Comparison of ENCODE assay signal across 9 cellular contexts in the genomic region with DNA sequence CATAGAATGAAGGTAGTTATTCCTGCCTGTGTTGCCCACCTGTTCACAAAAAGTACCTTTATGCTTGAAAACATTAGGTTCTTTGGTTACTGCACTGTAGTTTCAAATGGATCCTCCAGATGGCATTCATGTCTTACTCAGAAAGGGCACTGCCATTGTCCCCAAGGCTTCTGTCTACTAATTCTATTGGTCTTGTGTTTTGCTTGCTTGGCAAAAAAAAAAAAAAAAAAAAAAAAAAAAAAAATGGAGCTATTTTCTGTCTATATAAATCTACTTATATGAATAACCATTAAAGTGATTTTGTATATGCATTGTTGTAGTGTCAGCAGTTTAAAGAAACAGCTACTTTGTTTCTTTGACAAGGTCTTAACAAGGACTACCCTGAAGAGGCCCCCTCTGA. TPM values are rescaled to one million over a fixed set of nuclear protein-coding genes. Genes with fewer than 3 reads are reported as not detected.
DNase-seq lines count a peak whose midpoint lies in the region; ATAC-seq and TF ChIP-seq lines count a peak whose summit lies in the region.
"Had no signal": no experiment of that assay in that cellular context is flagged by ENCODE, and none has a peak within 500 bp of the region (broad histone marks: within the 10 kb centered on the region; RNA-seq: fewer than 3 reads in every experiment).

No MANE protein-coding gene starts in this region.

- H3K27me3 ChIP-seq in endodermal cell (ENCODE audit: control insufficient read depth, insufficient read depth, low read length, poor library complexity, severe bottlenecking), result no peaks in the 10 kb centered on the region
- no peaks in the 10 kb centered on the region for H3K27me3 ChIP-seq in osteoblast (ENCODE audit: insufficient read depth, low read length)

- H4K20me1 ChIP-seq in osteoblast (ENCODE audit: insufficient read depth, low read length), result no peaks in the 10 kb centered on the region

- H3K36me3 Mint-ChIP-seq in endodermal cell (ENCODE audit: low read depth), result no peaks in the 10 kb centered on the region
- H3K36me3 Mint-ChIP-seq in activated naive CD4-positive, alpha-beta T cell treated with anti-CD3 and anti-CD28 coated beads for 36 hours (ENCODE audit: low read depth), result peaks cover 13% of the 10 kb centered on the region

- H3K4me1 ChIP-seq in endodermal cell (ENCODE audit: control insufficient read depth, insufficient read depth, low read length) (peaks cover 1% of the 10 kb centered on the region), osteoblast (ENCODE audit: insufficient read depth, low read length) (peaks cover 23% of the 10 kb centered on the region)

- H3K27me3 Mint-ChIP-seq in endodermal cell (ENCODE audit: insufficient read depth), result no peaks in the 10 kb centered on the region
- H3K27me3 Mint-ChIP-seq in activated naive CD4-positive, alpha-beta T cell treated with anti-CD3 and anti-CD28 coated beads for 36 hours (ENCODE audit: low read depth), result no peaks in the 10 kb centered on the region

- H3K9me3 Mint-ChIP-seq in endodermal cell, result no peaks in the 10 kb centered on the region
- H3K9me3 Mint-ChIP-seq in activated naive CD4-positive, alpha-beta T cell treated with anti-CD3 and anti-CD28 coated beads for 36 hours, result no peaks in the 10 kb centered on the region
- H3K9me3 Mint-ChIP-seq: immature natural killer cell had no signal

- intact Hi-C loops in activated naive CD4-positive, alpha-beta T cell treated with anti-CD3 and anti-CD28 coated beads for 36 hours (cut with micrococcal nuclease), result loop anchor here (1.0 kb wide), 1 partner anchor 256 kb away; no protein-coding TSS in a partner anchor

- DNase-seq in CD1c-positive myeloid dendritic cell (ENCODE audit: extremely low spot score), result peak; percentile 43
- DNase-seq in Jurkat, Clone E6-1 (ENCODE audit: low read depth, low spot score), result peak; percentile 55
- DNase-seq in OCI-M1 (lab: John Stamatoyannopoulos, UW), result peak; percentile 72
- no peak for DNase-seq in endodermal cell
- DNase-seq in osteoblast (ENCODE audit: insufficient read length, low spot score, missing footprints), result peak; percentile 80
- DNase-seq in HuH-7.5 (ENCODE audit: low spot score), result no peak
- DNase-seq in activated naive CD4-positive, alpha-beta T cell treated with anti-CD3 and anti-CD28 coated beads for 36 hours, result no peak

- H3K4me3 Mint-ChIP-seq in endodermal cell, result no peak overlapping the region
- no peak overlapping the region for H3K4me3 Mint-ChIP-seq in activated naive CD4-positive, alpha-beta T cell treated with anti-CD3 and anti-CD28 coated beads for 36 hours
- H3K4me3 Mint-ChIP-seq: immature natural killer cell had no signal

- H3K27ac ChIP-seq in endodermal cell (ENCODE audit: low read depth, low read length), result no peak overlapping the region
- no peak overlapping the region for H3K27ac ChIP-seq in osteoblast (ENCODE audit: low read depth, low read length)

- no peak overlapping the region for H3K9ac ChIP-seq in endodermal cell (ENCODE audit: extremely low read depth, low read length, poor library complexity, severe bottlenecking)

- H3K27ac Mint-ChIP-seq in endodermal cell, result no peak overlapping the region
- H3K27ac Mint-ChIP-seq in activated naive CD4-positive, alpha-beta T cell treated with anti-CD3 and anti-CD28 coated beads for 36 hours, result no peak overlapping the region
- H3K27ac Mint-ChIP-seq: immature natural killer cell had no signal

- no peak overlapping the region for H3K4me2 ChIP-seq in osteoblast (ENCODE audit: insufficient read depth, low read length)

- CTCF ChIA-PET in activated naive CD4-positive, alpha-beta T cell treated with anti-CD3 and anti-CD28 coated beads for 36 hours (lab: Charles Lee), result interaction anchor here (0.5 to 2.7 kb wide), 22 partner anchors 9 to 1592 kb away, joined by 3 to 21 read pairs (median 4); a partner anchor contains a TSS

- peak; percentile 80 for ATAC-seq in GM18868 (IDR thresholded peaks at IDR 0.05; ENCODE audit: unreplicated experiment)

- TF ChIP-seq CTCF in endodermal cell (conservative IDR thresholded peaks at IDR 0.05), result peak; percentile 82
- peak; percentile 62 for TF ChIP-seq CTCF in osteoblast (IDR thresholded peaks at IDR 0.05; ENCODE audit: extremely low read depth, low read depth, low read length)

- H2AFZ ChIP-seq in osteoblast (ENCODE audit: low read length), result no peak overlapping the region

- H3K9me3 ChIP-seq in endodermal cell (ENCODE audit: control insufficient read depth, low read length) (no peaks in the 10 kb centered on the region), osteoblast (ENCODE audit: low read depth, low read length) (no peaks in the 10 kb centered on the region)

- peaks cover 7% of the 10 kb centered on the region for H3K4me1 Mint-ChIP-seq in endodermal cell
- peaks cover 26% of the 10 kb centered on the region for H3K4me1 Mint-ChIP-seq in activated naive CD4-positive, alpha-beta T cell treated with anti-CD3 and anti-CD28 coated beads for 36 hours (ENCODE audit: low read depth)
- H3K4me1 Mint-ChIP-seq: immature natural killer cell had no signal

- H3K4me3 ChIP-seq in Jurkat, Clone E6-1 (ENCODE audit: low read length), result no peak overlapping the region
- no peak overlapping the region for H3K4me3 ChIP-seq in endodermal cell (ENCODE audit: low read length)
- no peak overlapping the region for H3K4me3 ChIP-seq in osteoblast (ENCODE audit: insufficient read depth, low read length)

- H3K79me2 ChIP-seq in osteoblast (ENCODE audit: insufficient read depth, low read length), result peaks cover 4% of the 10 kb centered on the region

- H3K36me3 ChIP-seq in endodermal cell (ENCODE audit: control insufficient read depth, insufficient read depth, low read length) (no peaks in the 10 kb centered on the region), osteoblast (ENCODE audit: insufficient read depth, low read length) (no peaks in the 10 kb centered on the region)

RNA-seq across cellular contexts. Expression of a gene that starts 12.7 kb away (rescaled TPM):
- polyA plus RNA-seq in Jurkat, Clone E6-1 (2012; ENCODE audit: insufficient read depth, insufficient read length), result 16.0 TPM
- 10 to 100 TPM; 26.4 to 46.4 TPM for total RNA-seq in endodermal cell
- 49.7 TPM for polyA plus RNA-seq in endodermal cell (2013, experiment 1 of 2)
- 49.3 TPM for polyA plus RNA-seq in endodermal cell (2013, experiment 2 of 2)
- total RNA-seq in osteoblast, result 31.1 and 31.2 TPM in 2 replicates
- 1 to 10 TPM; 1.2 to 3.1 TPM for total RNA-seq in activated naive CD4-positive, alpha-beta T cell treated with anti-CD3 and anti-CD28 coated beads for 36 hours

RNA-seq across cellular contexts. Expression of a gene that starts 45.5 kb away (rescaled TPM):
- polyA plus RNA-seq in Jurkat, Clone E6-1 (2012; ENCODE audit: insufficient read depth, insufficient read length), result 8.7 TPM
- total RNA-seq in endodermal cell, result 1 to 10 TPM; 5.9 to 6.7 TPM
- polyA plus RNA-seq in endodermal cell (2013, experiment 1 of 2), result 11.0 TPM
- polyA plus RNA-seq in endodermal cell (2013, experiment 2 of 2), result 11.9 TPM
- 3.5 and 3.6 TPM in 2 replicates for total RNA-seq in osteoblast
- 1 to 10 TPM; 6.8 to 9.2 TPM for total RNA-seq in activated naive CD4-positive, alpha-beta T cell treated with anti-CD3 and anti-CD28 coated beads for 36 hours

Comparison
In these comparisons a context has a peak if more than half of its experiments do, and no peak if none do; other contexts are left out.
1. DNase-seq: peak in CD1c-positive myeloid dendritic cell (single experiment), Jurkat, Clone E6-1 (single experiment), OCI-M1 (single experiment) and osteoblast (single experiment); none in endodermal cell (single experiment), HuH-7.5 (single experiment) and activated naive CD4-positive, alpha-beta T cell treated with anti-CD3 and anti-CD28 coated beads for 36 hours (single experiment).